13 cellular contexts compared by ENCODE assay signal in the genomic region with DNA sequence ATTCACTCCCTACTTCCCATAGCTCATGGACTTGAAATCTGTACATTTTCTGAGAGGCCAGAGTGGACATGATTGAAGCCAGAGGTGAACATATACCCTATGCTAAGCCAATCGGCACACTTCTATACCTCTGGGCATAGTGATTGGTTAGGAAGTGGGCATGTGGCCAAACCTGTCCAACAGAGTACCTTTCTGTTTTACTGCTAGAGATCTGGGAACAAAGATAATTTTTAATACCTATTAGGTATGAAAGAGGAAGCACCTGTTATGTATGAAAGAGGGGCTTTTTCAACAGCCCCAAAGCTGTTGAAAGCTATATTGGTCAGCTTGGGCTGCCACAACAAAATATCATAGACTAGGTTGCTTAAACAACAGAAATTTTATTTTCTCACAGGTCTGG. TPM values are rescaled to one million over a fixed set of nuclear protein-coding genes. Genes with fewer than 3 reads are reported as not detected.
A peak's percentile ranks its signal among the peaks of the same experiment; 100 is the strongest.
DNase-seq lines count a peak whose midpoint lies in the region; ATAC-seq and TF ChIP-seq lines count a peak whose summit lies in the region.
"Had no signal": no experiment of that assay in that cellular context is flagged by ENCODE, and none has a peak within 500 bp of the region (broad histone marks: within the 10 kb centered on the region; RNA-seq: fewer than 3 reads in every experiment).

No MANE protein-coding gene starts in this region.

- H3K27ac ChIP-seq in GM23338 (ENCODE audit: low read depth), result no peak overlapping the region
- H3K27ac ChIP-seq in dorsolateral prefrontal cortex, result no peak overlapping the region
- H3K27ac ChIP-seq: brain microvascular endothelial cell, right lobe of liver, upper lobe of right lung had no signal

- no peak for DNase-seq in GM23338 (ENCODE audit: low spot score)
- DNase-seq in naive B cell, result peak; percentile 35
- DNase-seq in dorsolateral prefrontal cortex, result no peak
- DNase-seq in activated CD8-positive, alpha-beta memory T cell treated with anti-CD3 and anti-CD28 coated beads, Interleukin-2, amount 50 U/mL, for 4 hours, result no peak
- no peak for DNase-seq in GM03348 (ENCODE audit: low spot score)
- DNase-seq in sciatic nerve (ENCODE audit: low spot score), result no peak
- DNase-seq: brain microvascular endothelial cell, NCI-H226, right lobe of liver, Right ventricle myocardium superior, upper lobe of right lung had no signal

- H3F3A ChIP-seq in GM23338 (replicated peaks; ENCODE audit: low read depth), result no peaks in the 10 kb centered on the region

- H3K36me3 ChIP-seq in GM23338 (ENCODE audit: insufficient read depth), result peaks cover 12% of the 10 kb centered on the region; the same call in 1 of the 2 replicates
- H3K36me3 ChIP-seq: brain microvascular endothelial cell, right lobe of liver, upper lobe of right lung had no signal

- no peak for TF ChIP-seq CTCF in GM23338 (conservative IDR thresholded peaks at IDR 0.05; ENCODE audit: low read depth in 2 of 2)
- TF ChIP-seq CTCF in dorsolateral prefrontal cortex (IDR thresholded peaks at IDR 0.05 in 54 of 56, conservative IDR thresholded peaks at IDR 0.05 in 2 of 56; ENCODE audit: low read depth in 1 of 56, partially characterized antibody in 56 of 56), result no peak

- H3K4me3 ChIP-seq in GM23338 (no peak overlapping the region), dorsolateral prefrontal cortex (no peak overlapping the region)
- H3K4me3 ChIP-seq: right lobe of liver, upper lobe of right lung had no signal

- H4K20me1 ChIP-seq in GM23338 (replicated peaks; ENCODE audit: insufficient read depth), result no peaks in the 10 kb centered on the region

- H3K27me3 Mint-ChIP-seq in GM23338 (ENCODE audit: insufficient read depth, low read depth, poor library complexity), result peaks cover 4% of the 10 kb centered on the region
- H3K27me3 Mint-ChIP-seq in naive B cell, result no peaks in the 10 kb centered on the region

- 0 out of 2 replicates have a peak overlapping the region, but pooled peaks have one; percentile 25 for H3K4me2 ChIP-seq in GM23338

- intact Hi-C loops in dorsolateral prefrontal cortex (cut with DNase I) (no loop called here), sciatic nerve (cut with DNase I) (no loop called here)

- peaks cover 14% of the 10 kb centered on the region for H3K9me2 ChIP-seq in GM23338 (ENCODE audit: insufficient read depth)

- peaks cover 36% of the 10 kb centered on the region for H3K4me1 ChIP-seq in GM23338 (ENCODE audit: insufficient read depth)
- H3K4me1 ChIP-seq: right lobe of liver, upper lobe of right lung had no signal

- H2AFZ ChIP-seq in GM23338, result no peak overlapping the region

- peaks cover 77% of the 10 kb centered on the region for H3K79me2 ChIP-seq in GM23338 (replicated peaks; ENCODE audit: insufficient read depth)

- H3K9me3 Mint-ChIP-seq in GM23338, result peaks cover 6% of the 10 kb centered on the region
- H3K9me3 Mint-ChIP-seq in naive B cell, result peaks cover 6 to 16% (median 12%) of the 10 kb centered on the region in 7 donors

- H3K4me1 Mint-ChIP-seq in GM23338 (peaks cover 38% of the 10 kb centered on the region), naive B cell (peaks cover 40 to 57% (median 49%) of the 10 kb centered on the region in 3 donors)

- H3K36me3 Mint-ChIP-seq in GM23338 (ENCODE audit: low read depth), result peaks cover 26% of the 10 kb centered on the region
- H3K36me3 Mint-ChIP-seq in naive B cell, result peaks cover 5 to 9% of the 10 kb centered on the region in 2 donors

- H3K27me3 ChIP-seq in GM23338 (ENCODE audit: insufficient read depth), result no peaks in the 10 kb centered on the region
- H3K27me3 ChIP-seq in dorsolateral prefrontal cortex, result no peaks in the 10 kb centered on the region
- H3K27me3 ChIP-seq: brain microvascular endothelial cell, right lobe of liver, upper lobe of right lung had no signal

- H3K4me3 Mint-ChIP-seq in GM23338 (no peak overlapping the region), naive B cell (peak overlapping the region in 7 of 8 donors; percentile 5 to 80 (median 49))

- no peak overlapping the region for H3K27ac Mint-ChIP-seq in GM23338
- peak overlapping the region; percentile 80 to 94 (median 89) for H3K27ac Mint-ChIP-seq in naive B cell

- peak; percentile 54 for ATAC-seq in GM19035 (IDR thresholded peaks at IDR 0.05; ENCODE audit: unreplicated experiment)
- no peak for ATAC-seq in GM23338
- ATAC-seq in HG03432 (IDR thresholded peaks at IDR 0.05; ENCODE audit: unreplicated experiment), result peak; percentile 61
- ATAC-seq in naive B cell (ENCODE audit: low read depth in 2 of 2), result peak; percentile 85 to 89
- ATAC-seq in sciatic nerve, result no peak
- ATAC-seq: right lobe of liver, upper lobe of right lung had no signal

TF ChIP-seq in GM23338, 12 proteins besides CTCF, POLR2A, EP300 and RAD21:
- TF ChIP-seq EZH2phosphoT487 (IDR thresholded peaks at IDR 0.05; ENCODE audit: unreplicated experiment) (no peak), POLR2AphosphoS5 (IDR thresholded peaks at IDR 0.05; ENCODE audit: low read depth) (no peak), EZH2 (IDR thresholded peaks at IDR 0.05; ENCODE audit: low read depth, unreplicated experiment) (no peak), CREB1 (CRISPR knock-in tag; IDR thresholded peaks at IDR 0.05; ENCODE audit: low read depth) (no peak)

RNA-seq across cellular contexts. Expression of gene METTL8, which starts 27.7 kb away (rescaled TPM):
- total RNA-seq in GM23338 (2014; rRNA removed; shearing (Covaris generic)), result 54.4 and 60.9 TPM in 2 replicates
- polyA plus RNA-seq in GM23338 (2016; fragmentation: Nextera tagmentation; extraction: Ambion mirVana), result 48.6 and 64.3 TPM in 2 replicates
- 10 to 100 TPM; 25.9 to 70.3 (median 54.4) TPM for polyA plus RNA-seq in naive B cell (ENCODE audit: low read depth in 6 of 6)
- 10 to 100 TPM; 14.3 to 33.4 (median 21.6) TPM for total RNA-seq in dorsolateral prefrontal cortex
- 23.8 TPM for total RNA-seq in sciatic nerve

RNA-seq across cellular contexts. Expression of gene DCAF17, which starts 28.0 kb away (rescaled TPM):
- total RNA-seq in GM23338 (2014; rRNA removed; shearing (Covaris generic)), result 34.3 and 37.3 TPM in 2 replicates
- polyA plus RNA-seq in GM23338 (2016; fragmentation: Nextera tagmentation; extraction: Ambion mirVana) (10.9 and 11.0 TPM in 2 replicates), naive B cell (ENCODE audit: low read depth in 6 of 6) (10 to 100 TPM; 13.4 to 20.1 (median 17.0) TPM)
- total RNA-seq in dorsolateral prefrontal cortex (10 to 100 TPM; 15.9 to 42.0 (median 28.0) TPM), sciatic nerve (24.0 TPM)

Comparison
In these comparisons a context has a peak if more than half of its experiments do, and no peak if none do; other contexts are left out.
1. ATAC-seq: peak in GM19035 (single experiment), HG03432 (single experiment) and naive B cell (2 of 2); none in GM23338 (single experiment) and sciatic nerve (single experiment).